2 cellular contexts compared by ENCODE assay signal in genomic region chr1:53957231-53957818, GRCh38.
TF ChIP-seq lines count a peak whose summit lies in the region.

No MANE protein-coding gene starts in this region.

TF ChIP-seq in A549, 52 proteins besides CTCF, POLR2A, EP300 and RAD21:
- TF ChIP-seq MYC (IDR thresholded peaks at IDR 0.05; ENCODE audit: borderline replicate concordance, low read length), result no peak
- TF ChIP-seq NR3C1 (IDR thresholded peaks at IDR 0.05), result no peak
- no peak for TF ChIP-seq FOXS1 (CRISPR knock-in tag; IDR thresholded peaks at IDR 0.05)
- TF ChIP-seq, protein P1, sequence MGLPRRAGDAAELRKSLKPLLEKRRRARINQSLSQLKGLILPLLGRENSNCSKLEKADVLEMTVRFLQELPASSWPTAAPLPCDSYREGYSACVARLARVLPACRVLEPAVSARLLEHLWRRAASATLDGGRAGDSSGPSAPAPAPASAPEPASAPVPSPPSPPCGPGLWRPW (IDR thresholded peaks at IDR 0.05), result no peak
- TF ChIP-seq ZFP36 (IDR thresholded peaks at IDR 0.05; ENCODE audit: borderline replicate concordance, partially characterized antibody), result no peak
- no peak for TF ChIP-seq RCOR1 (IDR thresholded peaks at IDR 0.05; ENCODE audit: low read depth, low read length)
- no peak for TF ChIP-seq RFX5 (IDR thresholded peaks at IDR 0.05)
- TF ChIP-seq, protein P2, sequence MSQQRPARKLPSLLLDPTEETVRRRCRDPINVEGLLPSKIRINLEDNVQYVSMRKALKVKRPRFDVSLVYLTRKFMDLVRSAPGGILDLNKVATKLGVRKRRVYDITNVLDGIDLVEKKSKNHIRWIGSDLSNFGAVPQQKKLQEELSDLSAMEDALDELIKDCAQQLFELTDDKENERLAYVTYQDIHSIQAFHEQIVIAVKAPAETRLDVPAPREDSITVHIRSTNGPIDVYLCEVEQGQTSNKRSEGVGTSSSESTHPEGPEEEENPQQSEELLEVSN (IDR thresholded peaks at IDR 0.05; ENCODE audit: borderline replicate concordance, low read depth), result no peak
- TF ChIP-seq CEBPB (IDR thresholded peaks at IDR 0.05), result no peak
- TF ChIP-seq, protein P3, sequence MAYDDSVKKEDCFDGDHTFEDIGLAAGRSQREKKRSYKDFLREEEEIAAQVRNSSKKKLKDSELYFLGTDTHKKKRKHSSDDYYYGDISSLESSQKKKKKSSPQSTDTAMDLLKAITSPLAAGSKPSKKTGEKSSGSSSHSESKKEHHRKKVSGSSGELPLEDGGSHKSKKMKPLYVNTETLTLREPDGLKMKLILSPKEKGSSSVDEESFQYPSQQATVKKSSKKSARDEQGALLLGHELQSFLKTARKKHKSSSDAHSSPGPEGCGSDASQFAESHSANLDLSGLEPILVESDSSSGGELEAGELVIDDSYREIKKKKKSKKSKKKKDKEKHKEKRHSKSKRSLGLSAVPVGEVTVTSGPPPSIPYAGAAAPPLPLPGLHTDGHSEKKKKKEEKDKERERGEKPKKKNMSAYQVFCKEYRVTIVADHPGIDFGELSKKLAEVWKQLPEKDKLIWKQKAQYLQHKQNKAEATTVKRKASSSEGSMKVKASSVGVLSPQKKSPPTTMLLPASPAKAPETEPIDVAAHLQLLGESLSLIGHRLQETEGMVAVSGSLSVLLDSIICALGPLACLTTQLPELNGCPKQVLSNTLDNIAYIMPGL (CRISPR knock-in tag; IDR thresholded peaks at IDR 0.05; ENCODE audit: borderline replicate concordance), result no peak
- TF ChIP-seq FOSB (CRISPR knock-in tag; IDR thresholded peaks at IDR 0.05), result no peak
- no peak for TF ChIP-seq HOXB13 (CRISPR knock-in tag; IDR thresholded peaks at IDR 0.05; ENCODE audit: low read depth)
- TF ChIP-seq, protein P4, sequence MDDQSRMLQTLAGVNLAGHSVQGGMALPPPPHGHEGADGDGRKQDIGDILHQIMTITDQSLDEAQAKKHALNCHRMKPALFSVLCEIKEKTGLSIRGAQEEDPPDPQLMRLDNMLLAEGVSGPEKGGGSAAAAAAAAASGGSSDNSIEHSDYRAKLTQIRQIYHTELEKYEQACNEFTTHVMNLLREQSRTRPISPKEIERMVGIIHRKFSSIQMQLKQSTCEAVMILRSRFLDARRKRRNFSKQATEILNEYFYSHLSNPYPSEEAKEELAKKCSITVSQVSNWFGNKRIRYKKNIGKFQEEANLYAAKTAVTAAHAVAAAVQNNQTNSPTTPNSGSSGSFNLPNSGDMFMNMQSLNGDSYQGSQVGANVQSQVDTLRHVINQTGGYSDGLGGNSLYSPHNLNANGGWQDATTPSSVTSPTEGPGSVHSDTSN (IDR thresholded peaks at IDR 0.05), result no peak
- TF ChIP-seq ZC3H11A (IDR thresholded peaks at IDR 0.05), result no peak
- no peak for TF ChIP-seq EHF (CRISPR knock-in tag; IDR thresholded peaks at IDR 0.05)
- no peak for TF ChIP-seq ESRRA (IDR thresholded peaks at IDR 0.05; ENCODE audit: borderline replicate concordance, low read length)
- TF ChIP-seq SMC3 (IDR thresholded peaks at IDR 0.05), result no peak

TF ChIP-seq in HCT116, 20 proteins besides CTCF, POLR2A, EP300 and RAD21:
- TF ChIP-seq YY1 (IDR thresholded peaks at IDR 0.05; ENCODE audit: extremely low read depth, insufficient replicate concordance, low read depth, low read length) (no peak), TCF7L2 (IDR thresholded peaks at IDR 0.05; ENCODE audit: borderline replicate concordance, extremely low read depth, insufficient read depth, insufficient read length) (peak; percentile 81), EGR1 (IDR thresholded peaks at IDR 0.05; ENCODE audit: low read depth) (no peak), EZH2 (IDR thresholded peaks at IDR 0.05) (no peak), JUND (IDR thresholded peaks at IDR 0.05) (peak; percentile 85), POLR2AphosphoS5 (IDR thresholded peaks at IDR 0.05; ENCODE audit: low read depth, low read length) (no peak), SRF (IDR thresholded peaks at IDR 0.05; ENCODE audit: low read depth) (no peak), ELF1 (IDR thresholded peaks at IDR 0.05; ENCODE audit: borderline replicate concordance, low read depth) (no peak), FOSL1 (IDR thresholded peaks at IDR 0.05; ENCODE audit: low read depth) (peak; percentile 69), SP1 (IDR thresholded peaks at IDR 0.05; ENCODE audit: low read depth) (peak; percentile 82), SIN3A (IDR thresholded peaks at IDR 0.05; ENCODE audit: low read depth) (peak; percentile 80), CBX3 (IDR thresholded peaks at IDR 0.05; ENCODE audit: low read depth) (peak; percentile 79; the same call in 1 of the 2 replicates), EZH2phosphoT487 (IDR thresholded peaks at IDR 0.05; ENCODE audit: borderline replicate concordance) (no peak), ZBTB33 (IDR thresholded peaks at IDR 0.05; ENCODE audit: extremely low read depth, insufficient replicate concordance, low read length) (no peak), ZFX (IDR thresholded peaks at IDR 0.05) (no peak), CEBPB (IDR thresholded peaks at IDR 0.05; ENCODE audit: low read depth) (peak; percentile 42; the same call in 1 of the 2 replicates), ZNF274 (IDR thresholded peaks at IDR 0.05; ENCODE audit: low read depth, low read length) (no peak), REST (IDR thresholded peaks at IDR 0.05; ENCODE audit: low read depth) (no peak)
- TF ChIP-seq, protein P5, sequence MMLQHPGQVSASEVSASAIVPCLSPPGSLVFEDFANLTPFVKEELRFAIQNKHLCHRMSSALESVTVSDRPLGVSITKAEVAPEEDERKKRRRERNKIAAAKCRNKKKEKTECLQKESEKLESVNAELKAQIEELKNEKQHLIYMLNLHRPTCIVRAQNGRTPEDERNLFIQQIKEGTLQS (IDR thresholded peaks at IDR 0.05), result peak; percentile 49; the same call in 1 of the 2 replicates
- TF ChIP-seq, protein P6, sequence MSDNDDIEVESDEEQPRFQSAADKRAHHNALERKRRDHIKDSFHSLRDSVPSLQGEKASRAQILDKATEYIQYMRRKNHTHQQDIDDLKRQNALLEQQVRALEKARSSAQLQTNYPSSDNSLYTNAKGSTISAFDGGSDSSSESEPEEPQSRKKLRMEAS (IDR thresholded peaks at IDR 0.05), result no peak; the same call in 1 of the 2 replicates
